Comparison of ENCODE assay signal across 20 cellular contexts in the genomic region with DNA sequence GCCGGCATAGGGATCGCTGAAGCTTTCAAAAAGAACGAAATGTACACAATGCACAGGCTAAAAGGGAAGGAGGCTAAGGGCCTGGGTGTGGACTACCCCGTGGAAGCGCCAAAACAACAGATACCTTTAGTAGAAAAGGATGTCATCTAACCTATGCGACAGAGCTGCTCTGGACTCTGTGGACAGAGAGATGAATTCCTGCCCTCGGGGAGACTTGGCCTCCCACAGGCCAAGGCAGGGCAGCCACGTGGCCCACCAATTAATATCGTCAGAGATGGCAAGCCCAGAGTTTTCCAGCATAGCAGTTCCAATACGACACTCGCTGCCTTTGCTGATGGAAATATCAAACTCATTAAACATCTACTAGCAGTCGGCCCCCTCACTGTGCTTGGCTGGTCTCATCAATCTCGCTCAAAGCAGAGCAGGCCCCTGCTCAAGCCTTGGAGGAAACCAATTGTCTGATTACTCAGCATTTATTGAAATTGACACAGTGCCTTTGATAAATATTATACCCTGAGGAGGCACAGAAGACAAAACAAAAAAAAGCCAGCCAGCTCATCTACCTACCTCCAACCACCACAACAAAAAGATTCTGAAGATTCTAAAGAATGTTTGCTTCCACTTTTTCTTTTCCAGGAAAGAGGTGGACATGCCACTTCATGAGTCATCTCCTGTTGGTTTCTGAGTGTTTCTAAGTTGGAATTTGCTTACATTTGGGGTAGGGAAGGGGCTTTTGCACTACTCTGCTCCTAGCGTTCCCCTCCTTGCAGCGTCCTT.
DNase-seq lines count a peak whose midpoint lies in the region; ATAC-seq, FAIRE-seq and TF ChIP-seq lines count a peak whose summit lies in the region.
"Had no signal": no experiment of that assay in that cellular context is flagged by ENCODE, and none has a peak within 500 bp of the region (broad histone marks: within the 10 kb centered on the region; RNA-seq: fewer than 3 reads in every experiment).

No MANE protein-coding gene starts in this region.

- no peak overlapping the region for H2AFZ ChIP-seq in K562 (ENCODE audit: low read depth, low read length)

- CTCF ChIA-PET in K562 (lab: Yijun Ruan, JAX; ENCODE audit: low intra/inter-chr PET ratio): interaction anchor here (0.7 kb wide), 1 partner anchor 748 kb away, joined by 3 read pairs; no protein-coding TSS in a partner anchor

- BruUV-seq in K562 (replicated peaks; lab: Mats Ljungman, UMichigan): no TSS peak

- H3K9me1 ChIP-seq in K562 (ENCODE audit: control insufficient read depth, insufficient read depth, low read length): no peaks in the 10 kb centered on the region

- no peak overlapping the region for H3K4me3 ChIP-seq in K562
- H3K4me3 ChIP-seq: gastrocnemius medialis, left lung, sigmoid colon, upper lobe of left lung had no signal

- H3K27ac ChIP-seq in K562 (ENCODE audit: extremely low read depth, low read depth, low read length): no peak overlapping the region
- H3K27ac ChIP-seq: gastrocnemius medialis, HL-60, left lung, sigmoid colon, upper lobe of left lung had no signal

- intact Hi-C loops in K562 (cut with micrococcal nuclease): no loop called here

- no peaks in the 10 kb centered on the region for H3K9me3 ChIP-seq in K562 (replicated peaks; ENCODE audit: control insufficient read depth, insufficient read depth, low read depth, low read length)
- H3K9me3 ChIP-seq: gastrocnemius medialis, left lung, sigmoid colon, upper lobe of left lung had no signal

- 3% methylated on average over 13 of the region's 15 CpGs for WGBS in K562 (ENCODE audit: insufficient coverage, low coverage, missing lambda C conversion rate)

- H3K79me2 ChIP-seq in K562 (ENCODE audit: control insufficient read depth, insufficient read depth, low read length): no peaks in the 10 kb centered on the region

- H3K27me3 ChIP-seq in K562 (ENCODE audit: control insufficient read depth in 2 of 2, insufficient read depth in 2 of 2, low read length in 2 of 2): peaks cover 0 to 5% of the 10 kb centered on the region in 2 experiments; a peak in 1 of 5 replicates
- H3K27me3 ChIP-seq: gastrocnemius medialis, left lung, sigmoid colon, upper lobe of left lung had no signal

- H3K4me2 ChIP-seq in K562 (ENCODE audit: insufficient read depth, low read length): no peak overlapping the region

- in situ Hi-C loops in K562 (cut with MboI): no loop called here

- no peak for FAIRE-seq in K562 (lab: Jason Lieb, UNC)
- FAIRE-seq: colon had no signal

- no peaks in the 10 kb centered on the region for H3K36me3 ChIP-seq in K562 (ENCODE audit: control insufficient read depth, insufficient read depth, low read length)
- H3K36me3 ChIP-seq: gastrocnemius medialis, left lung, sigmoid colon had no signal

- POLR2A ChIA-PET in K562 (lab: Yijun Ruan, JAX): no interaction called here

- TF ChIP-seq CTCF in K562 (IDR thresholded peaks at IDR 0.05 in 2 of 3, conservative IDR thresholded peaks at IDR 0.05 in 1 of 3; ENCODE audit: insufficient read depth in 2 of 3, low read depth in 1 of 3, low read length in 3 of 3): no peak

- no peak for TF ChIP-seq RAD21 in K562 (CRISPR knock-in tag; conservative IDR thresholded peaks at IDR 0.05 in 1 of 2, IDR thresholded peaks at IDR 0.05 in 1 of 2)

- ATAC-seq in K562 (no peak), HG03469 (IDR thresholded peaks at IDR 0.05; ENCODE audit: unreplicated experiment) (no peak), HG02610 (IDR thresholded peaks at IDR 0.05; ENCODE audit: unreplicated experiment) (no peak)
- ATAC-seq: CD8-positive, alpha-beta T cell; gastrocnemius medialis; left lung; stimulated activated naive CD8-positive, alpha-beta T cell treated with anti-CD3 and anti-CD28 coated beads, Interleukin-15, amount 100 ng/mL, for 72 hours had no signal

- H3K9ac ChIP-seq in K562 (ENCODE audit: insufficient read depth in 1 of 2, low read depth in 2 of 2, low read length in 2 of 2): no peak overlapping the region

- H3K4me1 ChIP-seq in K562 (replicated peaks in 1 of 2; ENCODE audit: control insufficient read depth in 2 of 2, insufficient read depth in 2 of 2, low read length in 2 of 2): no peaks in the 10 kb centered on the region
- H3K4me1 ChIP-seq: gastrocnemius medialis, left lung, sigmoid colon, upper lobe of left lung had no signal

- TF ChIP-seq POLR2A in K562 (conservative IDR thresholded peaks at IDR 0.05): no peak

- no peaks in the 10 kb centered on the region for H4K20me1 ChIP-seq in K562 (replicated peaks; ENCODE audit: control insufficient read depth, insufficient read depth, low read length)

- TF ChIP-seq EP300 in K562 (IDR thresholded peaks at IDR 0.05; ENCODE audit: low read length): no peak

- DNase-seq in Daoy (ENCODE audit: low read depth) (peak; percentile 50), OCI-M1 (lab: John Stamatoyannopoulos, UW) (peak; percentile 7), K562 (ENCODE audit: extremely low read depth in 1 of 4, low spot score in 3 of 4) (no peak), kidney tubule cell (ENCODE audit: low spot score) (peak; percentile 77), DMS153 treated with DMSO at 0.1 percent for 48 hours (lab: John Stamatoyannopoulos, UW; ENCODE audit: unreplicated experiment) (no peak), cerebellar nuclear complex (lab: John Stamatoyannopoulos, UW) (no peak)
- DNase-seq: activated CD4-positive, alpha-beta T cell treated with anti-CD3 and anti-CD28 coated beads for 4 hours; amniotic stem cell; CD8-positive, alpha-beta T cell; gastrocnemius medialis; left lung; NCI-H1092; sigmoid colon; stimulated activated CD4-positive, alpha-beta T cell treated with anti-CD3 and anti-CD28 coated beads, Interleukin-1b, Interleukin-23, amount 100 ng/mL, for 48 hours; stimulated activated naive CD8-positive, alpha-beta T cell treated with anti-CD3 and anti-CD28 coated beads, Interleukin-15, amount 100 ng/mL, for 72 hours; upper lobe of left lung had no signal

TF ChIP-seq in K562, 482 proteins besides CTCF, POLR2A, EP300 and RAD21:
- peak; percentile 48; the same call in 1 of the 2 replicates for TF ChIP-seq FOSL1 (tag; conservative IDR thresholded peaks at IDR 0.05)
- TF ChIP-seq ZNF316 (IDR thresholded peaks at IDR 0.05): peak; percentile 47; the same call in 1 of the 2 replicates
- no peak for TF ChIP-seq NONO (IDR thresholded peaks at IDR 0.05; ENCODE audit: low read depth in 2 of 2, low read length in 1 of 2)
- peak; percentile 33; the same call in 1 of the 2 replicates for TF ChIP-seq MAFG (tag; conservative IDR thresholded peaks at IDR 0.05)
- TF ChIP-seq ZNF785 (CRISPR knock-in tag; IDR thresholded peaks at IDR 0.05): no peak
- TF ChIP-seq C11orf30 (IDR thresholded peaks at IDR 0.05; ENCODE audit: low read depth): peak; percentile 30; the same call in 1 of the 2 replicates
- TF ChIP-seq ARID1B (IDR thresholded peaks at IDR 0.05): no peak
- TF ChIP-seq ZNF586 (CRISPR knock-in tag; conservative IDR thresholded peaks at IDR 0.05): no peak
- TF ChIP-seq ZNF347 (CRISPR knock-in tag; IDR thresholded peaks at IDR 0.05; ENCODE audit: low read depth): no peak
- 0 out of 2 replicates have a peak, but pooled peaks have one; percentile 15 for TF ChIP-seq MAFF (IDR thresholded peaks at IDR 0.05; ENCODE audit: low read length)
- TF ChIP-seq CBX1 (IDR thresholded peaks at IDR 0.05; ENCODE audit: low read depth): no peak
- TF ChIP-seq JUND (IDR thresholded peaks at IDR 0.05; ENCODE audit: borderline replicate concordance, low read depth, low read length): 0 out of 2 replicates have a peak, but pooled peaks have one; percentile 12
- TF ChIP-seq JUND (tag; IDR thresholded peaks at IDR 0.05; ENCODE audit: borderline replicate concordance, low read depth, low read length): no peak

Comparison
In these comparisons a context has a peak if more than half of its experiments do, and no peak if none do; other contexts are left out.
1. DNase-seq: peak in Daoy (single experiment), OCI-M1 (single experiment) and kidney tubule cell (single experiment); none in K562 (0 of 4), DMS153 treated with DMSO at 0.1 percent for 48 hours (single experiment) and cerebellar nuclear complex (0 of 2).